ENCODE assay signal across 1 cellular context in the genomic region with DNA sequence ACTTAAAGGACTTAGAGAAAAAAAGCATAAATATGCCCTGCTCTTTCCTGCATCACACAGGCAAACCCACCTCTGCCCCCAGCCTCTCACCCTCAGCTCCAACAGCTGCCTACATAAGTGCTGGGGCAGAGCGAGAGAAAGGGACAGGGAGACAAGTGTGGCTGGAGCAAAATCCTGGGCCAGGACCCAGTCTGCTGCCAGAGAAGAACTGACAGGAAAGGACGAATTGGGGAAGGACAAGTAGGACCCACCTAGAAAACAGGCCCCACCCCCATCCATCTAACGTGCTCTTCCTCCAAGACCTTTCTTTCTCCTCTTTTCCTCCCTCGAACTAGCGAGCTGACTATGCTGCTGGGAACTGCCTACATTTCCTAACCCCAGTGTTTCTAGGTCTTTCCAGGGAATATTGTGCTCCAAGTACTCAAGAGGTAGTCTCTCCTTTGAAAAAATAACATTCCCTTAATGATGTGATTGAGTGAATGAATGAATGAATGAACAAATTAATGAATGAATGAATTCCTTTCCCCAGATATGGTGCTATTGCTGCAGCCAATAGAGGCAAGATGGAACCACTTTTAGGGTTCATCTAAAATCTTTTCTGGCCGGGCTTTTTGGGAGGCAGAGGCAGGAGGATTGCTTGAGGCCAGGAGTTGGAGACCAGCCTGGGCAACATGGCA.
TF ChIP-seq lines count a peak whose summit lies in the region.

No MANE protein-coding gene starts in this region.

TF ChIP-seq in GM12878, 131 proteins besides CTCF, POLR2A, EP300 and RAD21 (continued from another document):
- TF ChIP-seq, protein P1, sequence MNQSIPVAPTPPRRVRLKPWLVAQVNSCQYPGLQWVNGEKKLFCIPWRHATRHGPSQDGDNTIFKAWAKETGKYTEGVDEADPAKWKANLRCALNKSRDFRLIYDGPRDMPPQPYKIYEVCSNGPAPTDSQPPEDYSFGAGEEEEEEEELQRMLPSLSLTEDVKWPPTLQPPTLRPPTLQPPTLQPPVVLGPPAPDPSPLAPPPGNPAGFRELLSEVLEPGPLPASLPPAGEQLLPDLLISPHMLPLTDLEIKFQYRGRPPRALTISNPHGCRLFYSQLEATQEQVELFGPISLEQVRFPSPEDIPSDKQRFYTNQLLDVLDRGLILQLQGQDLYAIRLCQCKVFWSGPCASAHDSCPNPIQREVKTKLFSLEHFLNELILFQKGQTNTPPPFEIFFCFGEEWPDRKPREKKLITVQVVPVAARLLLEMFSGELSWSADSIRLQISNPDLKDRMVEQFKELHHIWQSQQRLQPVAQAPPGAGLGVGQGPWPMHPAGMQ (IDR thresholded peaks at IDR 0.05; ENCODE audit: borderline replicate concordance) = no peak
- TF ChIP-seq ZNF24 (IDR thresholded peaks at IDR 0.05) = peak; percentile 92
